In the genomic region with DNA sequence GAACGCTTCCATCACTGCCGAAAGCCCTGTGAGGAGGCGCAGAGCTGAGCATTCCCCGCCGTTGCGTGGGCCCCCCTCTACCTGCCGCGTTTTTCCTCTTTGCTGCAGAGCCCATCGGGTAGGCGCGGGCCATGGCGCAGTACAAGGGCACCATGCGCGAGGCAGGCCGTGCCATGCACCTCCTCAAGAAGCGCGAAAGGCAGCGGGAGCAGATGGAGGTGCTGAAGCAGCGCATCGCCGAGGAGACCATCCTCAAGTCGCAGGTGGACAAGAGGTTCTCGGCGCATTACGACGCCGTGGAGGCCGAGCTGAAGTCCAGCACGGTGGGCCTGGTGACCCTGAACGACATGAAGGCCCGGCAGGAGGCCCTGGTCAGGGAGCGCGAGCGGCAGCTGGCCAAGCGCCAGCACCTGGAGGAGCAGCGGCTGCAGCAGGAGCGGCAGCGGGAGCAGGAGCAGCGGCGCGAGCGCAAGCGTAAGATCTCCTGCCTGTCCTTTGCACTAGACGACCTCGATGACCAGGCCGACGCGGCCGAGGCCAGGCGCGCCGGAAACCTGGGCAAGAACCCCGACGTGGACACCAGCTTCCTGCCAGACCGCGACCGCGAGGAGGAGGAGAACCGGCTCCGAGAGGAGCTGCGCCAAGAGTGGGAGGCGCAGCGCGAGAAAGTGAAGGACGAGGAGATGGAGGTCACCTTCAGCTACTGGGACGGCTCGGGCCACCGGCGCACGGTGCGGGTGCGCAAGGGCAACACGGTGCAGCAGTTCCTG, we compare ENCODE assay signal across 8 cellular contexts. TPM values are rescaled to one million over a fixed set of nuclear protein-coding genes. Genes with fewer than 3 reads are reported as not detected.
A peak's percentile ranks its signal among the peaks of the same experiment; 100 is the strongest.
DNase-seq lines count a peak whose midpoint lies in the region; ATAC-seq and TF ChIP-seq lines count a peak whose summit lies in the region.

No MANE protein-coding gene starts in this region.

- intact Hi-C loops in left ventricle myocardium inferior (cut with micrococcal nuclease) = no loop called here

- H3K36me3 ChIP-seq in left ventricle myocardium inferior = no peaks in the 10 kb centered on the region

- peaks cover 16% of the 10 kb centered on the region for H3K4me1 ChIP-seq in left ventricle myocardium inferior

- no peaks in the 10 kb centered on the region for H3K27me3 ChIP-seq in left ventricle myocardium inferior (ENCODE audit: low read depth)

- H3K9me3 ChIP-seq in left ventricle myocardium inferior (replicated peaks) = no peaks in the 10 kb centered on the region

- H3K27ac ChIP-seq in left ventricle myocardium inferior (replicated peaks) = peak overlapping the region; percentile 82

- no peak for TF ChIP-seq CTCF in left ventricle myocardium inferior (IDR thresholded peaks at IDR 0.05; ENCODE audit: borderline replicate concordance)

- H3K4me3 ChIP-seq in left ventricle myocardium inferior (peak overlapping the region; percentile 68), skeletal muscle cell (ENCODE audit: low read depth, low read length) (peak overlapping the region; percentile 49)

- DNase-seq in DMS 273 (lab: John Stamatoyannopoulos, UW; ENCODE audit: unreplicated experiment) = peak; percentile 57
- no peak for DNase-seq in DMS 273 treated with DMSO at 0.1 percent for 48 hours (lab: John Stamatoyannopoulos, UW)
- DNase-seq in activated CD8-positive, alpha-beta memory T cell treated with anti-CD3 and anti-CD28 coated beads, Interleukin-2, amount 50 U/mL, for 4 hours = peak; percentile 27
- peak; percentile 26 for DNase-seq in left ventricle myocardium inferior
- DNase-seq in skeletal muscle cell (ENCODE audit: low read depth) = no peak
- no peak for DNase-seq in COR-L47 (lab: John Stamatoyannopoulos, UW)
- DNase-seq in cortex of kidney (lab: John Stamatoyannopoulos, UW) = no peak

- ATAC-seq in GM19455 (IDR thresholded peaks at IDR 0.05; ENCODE audit: unreplicated experiment) = no peak

RNA-seq across cellular contexts. Expression of a gene that starts 0.7 kb away (rescaled TPM):
- 23.2 TPM for total RNA-seq in left ventricle myocardium inferior

Comparison
In these comparisons a context has a peak if more than half of its experiments do, and no peak if none do; other contexts are left out.
1. DNase-seq: peak in DMS 273 (single experiment), activated CD8-positive, alpha-beta memory T cell treated with anti-CD3 and anti-CD28 coated beads, Interleukin-2, amount 50 U/mL, for 4 hours (single experiment) and left ventricle myocardium inferior (single experiment); none in DMS 273 treated with DMSO at 0.1 percent for 48 hours (single experiment), skeletal muscle cell (single experiment), COR-L47 (single experiment) and cortex of kidney (single experiment).